In genomic region chr5:124858612-124859011, GRCh38 we compare ENCODE assay signal across 21 cellular contexts.
DNase-seq lines count a peak whose midpoint lies in the region; ATAC-seq and TF ChIP-seq lines count a peak whose summit lies in the region.
"Had no signal": no experiment of that assay in that cellular context is flagged by ENCODE, and none has a peak within 500 bp of the region (broad histone marks: within the 10 kb centered on the region; RNA-seq: fewer than 3 reads in every experiment).

No MANE protein-coding gene starts in this region.

- no peak for DNase-seq in CD14-positive monocyte (ENCODE audit: low spot score)
- DNase-seq in NOMO-1 treated with DMSO at 0.1 percent for 48 hours (lab: John Stamatoyannopoulos, UW; ENCODE audit: unreplicated experiment): peak; percentile 81
- no peak for DNase-seq in Caco-2
- no peak for DNase-seq in osteocyte (ENCODE audit: extremely low spot score, unreplicated experiment)
- no peak for DNase-seq in HAP-1 (ENCODE audit: low spot score in 2 of 2)
- DNase-seq in hypothalamus (lab: John Stamatoyannopoulos, UW): no peak
- DNase-seq: activated CD4-positive, alpha-beta memory T cell treated with anti-CD3 and anti-CD28 coated beads for 36 hours; activated T-cell treated with anti-CD3 and anti-CD28 coated beads for 4 hours; CD4-positive, CD25-positive, alpha-beta regulatory T cell; H7; immature natural killer cell; mammary epithelial cell; NCI-H1436 treated with DMSO at 0.1 percent for 48 hours; NCI-H774; ovary; WERI-Rb-1 had no signal

- H3K9me3 ChIP-seq in gastroesophageal sphincter: no peaks in the 10 kb centered on the region
- no peaks in the 10 kb centered on the region for H3K9me3 ChIP-seq in parathyroid adenoma (ENCODE audit: control insufficient read depth, low read length)
- 0 out of 2 replicates have a peak, but pooled peaks cover 1% of the 10 kb centered on the region for H3K9me3 ChIP-seq in Caco-2
- H3K9me3 ChIP-seq in HAP-1: no peaks in the 10 kb centered on the region
- H3K9me3 ChIP-seq: esophagus muscularis mucosa, ovary, vagina had no signal

- TF ChIP-seq CTCF in CD14-positive monocyte (IDR thresholded peaks at IDR 0.05) (no peak), gastroesophageal sphincter (IDR thresholded peaks at IDR 0.05) (no peak), parathyroid adenoma (IDR thresholded peaks at IDR 0.05) (no peak), Caco-2 (IDR thresholded peaks at IDR 0.05; ENCODE audit: insufficient read depth in 1 of 2, low read depth in 1 of 2, low read length in 1 of 2, severe bottlenecking in 1 of 2, unreplicated experiment in 1 of 2) (no peak), osteocyte (IDR thresholded peaks at IDR 0.05) (no peak)

- in situ Hi-C loops in HAP-1 (cut with MboI; ENCODE audit: low sequenced_read_pairs): no loop called here

- H3K4me3 ChIP-seq in gastroesophageal sphincter (no peak overlapping the region), parathyroid adenoma (ENCODE audit: low read depth, low read length) (no peak overlapping the region), Caco-2 (ENCODE audit: low read depth, low read length) (no peak overlapping the region), HAP-1 (no peak overlapping the region)
- H3K4me3 ChIP-seq: esophagus muscularis mucosa, ovary, vagina had no signal

- peak overlapping the region; percentile 38 for H2AFZ ChIP-seq in parathyroid adenoma

- H3K27me3 ChIP-seq in gastroesophageal sphincter (no peaks in the 10 kb centered on the region), parathyroid adenoma (ENCODE audit: control insufficient read depth, insufficient read depth, low read length) (no peaks in the 10 kb centered on the region), Caco-2 (replicated peaks; ENCODE audit: control insufficient read depth, insufficient read depth, low read length) (no peaks in the 10 kb centered on the region), HAP-1 (ENCODE audit: low read depth) (no peaks in the 10 kb centered on the region)
- H3K27me3 ChIP-seq: dorsolateral prefrontal cortex, esophagus muscularis mucosa, ovary, vagina had no signal

- peaks cover 0 to 4% (median 2%) of the 10 kb centered on the region in 7 donors for H3K9me3 Mint-ChIP-seq in CD14-positive monocyte
- H3K9me3 Mint-ChIP-seq in Caco-2 (ENCODE audit: unreplicated experiment): no peaks in the 10 kb centered on the region
- H3K9me3 Mint-ChIP-seq in osteocyte (ENCODE audit: unreplicated experiment): no peaks in the 10 kb centered on the region

- H3K36me3 Mint-ChIP-seq in CD14-positive monocyte (no peaks in the 10 kb centered on the region), Caco-2 (ENCODE audit: insufficient read depth, unreplicated experiment) (no peaks in the 10 kb centered on the region), osteocyte (ENCODE audit: unreplicated experiment) (no peaks in the 10 kb centered on the region)
- H3K36me3 Mint-ChIP-seq: activated CD4-positive, alpha-beta memory T cell treated with anti-CD3 and anti-CD28 coated beads for 36 hours; CD4-positive, CD25-positive, alpha-beta regulatory T cell; immature natural killer cell had no signal

- H3K27me3 Mint-ChIP-seq in CD14-positive monocyte (ENCODE audit: low read depth in 3 of 3): no peaks in the 10 kb centered on the region
- H3K27me3 Mint-ChIP-seq in Caco-2 (ENCODE audit: insufficient read depth, unreplicated experiment): no peaks in the 10 kb centered on the region
- no peaks in the 10 kb centered on the region for H3K27me3 Mint-ChIP-seq in osteocyte (ENCODE audit: unreplicated experiment)
- H3K27me3 Mint-ChIP-seq: activated CD4-positive, alpha-beta memory T cell treated with anti-CD3 and anti-CD28 coated beads for 36 hours; CD4-positive, CD25-positive, alpha-beta regulatory T cell had no signal

- H3K36me3 ChIP-seq in gastroesophageal sphincter: no peaks in the 10 kb centered on the region
- H3K36me3 ChIP-seq in parathyroid adenoma (ENCODE audit: control insufficient read depth, insufficient read depth, low read length): no peaks in the 10 kb centered on the region
- no peaks in the 10 kb centered on the region for H3K36me3 ChIP-seq in Caco-2 (ENCODE audit: control insufficient read depth, insufficient read depth, low read length)
- H3K36me3 ChIP-seq in HAP-1 (replicated peaks): no peaks in the 10 kb centered on the region
- H3K36me3 ChIP-seq: esophagus muscularis mucosa, ovary, vagina, WERI-Rb-1 had no signal

- H3K27ac Mint-ChIP-seq in CD14-positive monocyte: peak overlapping the region in 6 of 7 donors; percentile 75 to 88 (median 86)
- H3K27ac Mint-ChIP-seq in Caco-2 (ENCODE audit: unreplicated experiment): no peak overlapping the region
- no peak overlapping the region for H3K27ac Mint-ChIP-seq in osteocyte (ENCODE audit: unreplicated experiment)
- H3K27ac Mint-ChIP-seq: activated CD4-positive, alpha-beta memory T cell treated with anti-CD3 and anti-CD28 coated beads for 36 hours; CD4-positive, CD25-positive, alpha-beta regulatory T cell; immature natural killer cell had no signal

- intact Hi-C loops in CD14-positive monocyte (cut with micrococcal nuclease): loop anchor here in 1 of 2 donors (5.0 to 10.0 kb wide), 2 partner anchors 56 to 206 kb away; no protein-coding TSS in a partner anchor
- intact Hi-C loops in Caco-2 (cut with micrococcal nuclease; ENCODE audit: unreplicated experiment): no loop called here

- H3K4me3 Mint-ChIP-seq in CD14-positive monocyte (peak overlapping the region; percentile 40 to 79), Caco-2 (ENCODE audit: unreplicated experiment) (no peak overlapping the region), osteocyte (ENCODE audit: unreplicated experiment) (no peak overlapping the region)
- H3K4me3 Mint-ChIP-seq: activated CD4-positive, alpha-beta memory T cell treated with anti-CD3 and anti-CD28 coated beads for 36 hours; CD4-positive, CD25-positive, alpha-beta regulatory T cell; immature natural killer cell had no signal

- BruUV-seq in Caco-2 (replicated peaks; lab: Mats Ljungman, UMichigan): no TSS peak

- peak overlapping the region; percentile 26 for H3K4me2 ChIP-seq in parathyroid adenoma (ENCODE audit: low read length)

- CTCF ChIA-PET in Caco-2 (lab: Charles Lee): no interaction called here

- H3K4me1 Mint-ChIP-seq in CD14-positive monocyte: peaks cover 30% of the 10 kb centered on the region
- no peaks in the 10 kb centered on the region for H3K4me1 Mint-ChIP-seq in Caco-2 (ENCODE audit: low read depth, unreplicated experiment)
- H3K4me1 Mint-ChIP-seq in osteocyte (ENCODE audit: unreplicated experiment): peaks cover 10% of the 10 kb centered on the region
- H3K4me1 Mint-ChIP-seq: CD4-positive, CD25-positive, alpha-beta regulatory T cell; immature natural killer cell had no signal

- 84 to 100% methylated on average over 2 of the region's 2 CpGs for WGBS in gastroesophageal sphincter (ENCODE audit: low coverage in 1 of 2), 2 donors

- TF ChIP-seq POLR2A in gastroesophageal sphincter (IDR thresholded peaks at IDR 0.05): no peak

- H3K27ac ChIP-seq in gastroesophageal sphincter (no peak overlapping the region), parathyroid adenoma (peak overlapping the region; percentile 33)
- H3K27ac ChIP-seq: esophagus muscularis mucosa, ovary, vagina, WERI-Rb-1 had no signal

- no peak overlapping the region for H3K9ac ChIP-seq in parathyroid adenoma

- no peak for TF ChIP-seq EP300 in gastroesophageal sphincter (IDR thresholded peaks at IDR 0.05)

- H3K4me1 ChIP-seq in gastroesophageal sphincter (no peaks in the 10 kb centered on the region), parathyroid adenoma (peaks cover 2% of the 10 kb centered on the region), Caco-2 (0 out of 2 replicates have a peak, but pooled peaks cover 3% of the 10 kb centered on the region), HAP-1 (no peaks in the 10 kb centered on the region)
- H3K4me1 ChIP-seq: esophagus muscularis mucosa had no signal

- no peaks in the 10 kb centered on the region for H3K79me2 ChIP-seq in parathyroid adenoma

- ATAC-seq in gastroesophageal sphincter: peak; percentile 41

- POLR2A ChIA-PET in Caco-2 (lab: Charles Lee): no interaction called here

Comparison
In these comparisons a context has a peak if more than half of its experiments do, and no peak if none do; other contexts are left out.
1. H3K27ac Mint-ChIP-seq: peak in CD14-positive monocyte (6 of 7); none in Caco-2 (single experiment) and osteocyte (single experiment).
2. H3K4me3 Mint-ChIP-seq: peak in CD14-positive monocyte (2 of 2); none in Caco-2 (single experiment) and osteocyte (single experiment).